Comparison of ENCODE assay signal across 1 cellular context in the genomic region with DNA sequence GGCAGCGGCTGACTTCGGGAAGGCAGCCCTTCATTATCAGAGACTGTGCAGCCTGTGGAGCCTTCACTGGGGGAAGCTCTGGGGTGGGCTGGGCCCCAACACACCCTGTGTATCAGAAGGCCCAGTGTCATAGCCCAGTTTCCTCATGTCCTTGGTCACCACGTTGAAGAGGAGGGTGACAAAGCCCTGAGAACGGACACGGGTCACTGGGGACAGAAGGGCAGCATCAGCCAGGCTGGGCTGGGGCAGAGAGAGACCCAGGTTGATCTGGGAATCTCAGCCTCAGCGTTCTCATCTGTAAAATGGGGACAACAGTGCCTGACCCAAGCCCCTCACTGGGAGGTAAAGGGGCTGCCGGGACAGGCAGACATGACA.
A peak's percentile ranks its signal among the peaks of the same experiment; 100 is the strongest.
TF ChIP-seq lines count a peak whose summit lies in the region.

No MANE protein-coding gene starts in this region.

TF ChIP-seq in HepG2, 621 proteins besides CTCF, POLR2A, EP300 and RAD21:
- TF ChIP-seq, protein P1, sequence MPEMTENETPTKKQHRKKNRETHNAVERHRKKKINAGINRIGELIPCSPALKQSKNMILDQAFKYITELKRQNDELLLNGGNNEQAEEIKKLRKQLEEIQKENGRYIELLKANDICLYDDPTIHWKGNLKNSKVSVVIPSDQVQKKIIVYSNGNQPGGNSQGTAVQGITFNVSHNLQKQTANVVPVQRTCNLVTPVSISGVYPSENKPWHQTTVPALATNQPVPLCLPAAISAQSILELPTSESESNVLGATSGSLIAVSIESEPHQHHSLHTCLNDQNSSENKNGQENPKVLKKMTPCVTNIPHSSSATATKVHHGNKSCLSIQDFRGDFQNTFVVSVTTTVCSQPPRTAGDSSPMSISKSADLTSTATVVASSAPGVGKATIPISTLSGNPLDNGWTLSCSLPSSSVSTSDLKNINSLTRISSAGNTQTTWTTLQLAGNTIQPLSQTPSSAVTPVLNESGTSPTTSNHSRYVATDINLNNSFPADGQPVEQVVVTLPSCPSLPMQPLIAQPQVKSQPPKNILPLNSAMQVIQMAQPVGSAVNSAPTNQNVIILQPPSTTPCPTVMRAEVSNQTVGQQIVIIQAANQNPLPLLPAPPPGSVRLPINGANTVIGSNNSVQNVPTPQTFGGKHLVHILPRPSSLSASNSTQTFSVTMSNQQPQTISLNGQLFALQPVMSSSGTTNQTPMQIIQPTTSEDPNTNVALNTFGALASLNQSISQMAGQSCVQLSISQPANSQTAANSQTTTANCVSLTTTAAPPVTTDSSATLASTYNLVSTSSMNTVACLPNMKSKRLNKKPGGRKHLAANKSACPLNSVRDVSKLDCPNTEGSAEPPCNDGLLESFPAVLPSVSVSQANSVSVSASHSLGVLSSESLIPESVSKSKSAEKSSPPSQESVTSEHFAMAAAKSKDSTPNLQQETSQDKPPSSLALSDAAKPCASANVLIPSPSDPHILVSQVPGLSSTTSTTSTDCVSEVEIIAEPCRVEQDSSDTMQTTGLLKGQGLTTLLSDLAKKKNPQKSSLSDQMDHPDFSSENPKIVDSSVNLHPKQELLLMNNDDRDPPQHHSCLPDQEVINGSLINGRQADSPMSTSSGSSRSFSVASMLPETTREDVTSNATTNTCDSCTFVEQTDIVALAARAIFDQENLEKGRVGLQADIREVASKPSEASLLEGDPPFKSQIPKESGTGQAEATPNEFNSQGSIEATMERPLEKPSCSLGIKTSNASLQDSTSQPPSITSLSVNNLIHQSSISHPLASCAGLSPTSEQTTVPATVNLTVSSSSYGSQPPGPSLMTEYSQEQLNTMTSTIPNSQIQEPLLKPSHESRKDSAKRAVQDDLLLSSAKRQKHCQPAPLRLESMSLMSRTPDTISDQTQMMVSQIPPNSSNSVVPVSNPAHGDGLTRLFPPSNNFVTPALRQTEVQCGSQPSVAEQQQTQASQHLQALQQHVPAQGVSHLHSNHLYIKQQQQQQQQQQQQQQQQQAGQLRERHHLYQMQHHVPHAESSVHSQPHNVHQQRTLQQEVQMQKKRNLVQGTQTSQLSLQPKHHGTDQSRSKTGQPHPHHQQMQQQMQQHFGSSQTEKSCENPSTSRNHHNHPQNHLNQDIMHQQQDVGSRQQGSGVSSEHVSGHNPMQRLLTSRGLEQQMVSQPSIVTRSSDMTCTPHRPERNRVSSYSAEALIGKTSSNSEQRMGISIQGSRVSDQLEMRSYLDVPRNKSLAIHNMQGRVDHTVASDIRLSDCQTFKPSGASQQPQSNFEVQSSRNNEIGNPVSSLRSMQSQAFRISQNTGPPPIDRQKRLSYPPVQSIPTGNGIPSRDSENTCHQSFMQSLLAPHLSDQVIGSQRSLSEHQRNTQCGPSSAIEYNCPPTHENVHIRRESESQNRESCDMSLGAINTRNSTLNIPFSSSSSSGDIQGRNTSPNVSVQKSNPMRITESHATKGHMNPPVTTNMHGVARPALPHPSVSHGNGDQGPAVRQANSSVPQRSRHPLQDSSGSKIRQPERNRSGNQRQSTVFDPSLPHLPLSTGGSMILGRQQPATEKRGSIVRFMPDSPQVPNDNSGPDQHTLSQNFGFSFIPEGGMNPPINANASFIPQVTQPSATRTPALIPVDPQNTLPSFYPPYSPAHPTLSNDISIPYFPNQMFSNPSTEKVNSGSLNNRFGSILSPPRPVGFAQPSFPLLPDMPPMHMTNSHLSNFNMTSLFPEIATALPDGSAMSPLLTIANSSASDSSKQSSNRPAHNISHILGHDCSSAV (CRISPR knock-in tag; IDR thresholded peaks at IDR 0.05; ENCODE audit: borderline replicate concordance), result no peak
- TF ChIP-seq ZMYM3 (CRISPR knock-in tag; IDR thresholded peaks at IDR 0.05) (0 out of 2 replicates have a peak, but pooled peaks have one; percentile 26), ZNF629 (CRISPR knock-in tag; conservative IDR thresholded peaks at IDR 0.05) (peak; percentile 93)
TF ChIP-seq in HepG2: peak in this region for 2.
